Comparison of ENCODE assay signal across 1 cellular context in the genomic region with DNA sequence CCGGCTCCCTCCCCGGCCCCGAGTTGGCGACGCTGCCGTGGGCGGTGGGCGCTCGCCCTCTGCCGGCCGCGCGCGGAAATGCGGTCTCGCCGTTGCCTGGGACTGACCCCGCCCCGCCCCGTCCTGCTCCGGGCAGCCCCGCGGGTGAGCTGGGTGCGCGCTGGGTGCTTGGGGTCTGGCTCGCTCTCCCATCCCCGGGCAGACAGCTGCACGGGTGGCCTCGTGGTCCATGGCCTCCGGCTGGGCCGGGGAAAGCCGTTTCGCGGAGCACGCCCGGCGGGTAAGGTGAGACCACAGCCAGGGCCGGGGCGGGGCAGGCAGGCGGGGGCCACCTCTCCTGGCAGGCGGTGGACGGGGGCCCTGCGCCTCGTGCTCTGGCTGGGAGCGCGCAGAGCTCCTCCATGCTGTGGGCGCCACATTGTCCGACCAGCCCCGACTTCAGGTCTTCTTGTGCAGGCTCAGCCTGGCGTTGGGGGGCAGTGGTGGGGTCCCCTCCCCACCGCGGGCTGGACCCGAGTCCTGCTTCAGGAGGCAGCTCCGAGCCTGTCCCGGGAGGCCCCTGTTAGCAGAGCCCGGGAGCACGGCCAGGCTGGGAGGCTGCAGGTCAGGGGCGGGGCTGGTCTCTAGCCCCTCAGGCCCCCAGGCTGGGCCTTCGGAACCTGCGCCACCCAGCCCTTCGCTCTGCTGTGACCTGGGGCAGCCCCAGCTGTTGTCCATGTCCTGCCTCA.
TF ChIP-seq lines count a peak whose summit lies in the region.

No MANE protein-coding gene starts in this region.

TF ChIP-seq in IMR-90, 13 proteins besides CTCF, POLR2A, EP300 and RAD21:
- TF ChIP-seq CHD1 (IDR thresholded peaks at IDR 0.05; ENCODE audit: low read depth, low read length) (no peak), SMC3 (IDR thresholded peaks at IDR 0.05; ENCODE audit: low read depth, low read length) (peak; percentile 64), MAFK (IDR thresholded peaks at IDR 0.05; ENCODE audit: low read depth, low read length) (no peak), MAZ (IDR thresholded peaks at IDR 0.05; ENCODE audit: borderline replicate concordance, low read depth, low read length) (peak; percentile 80; the same call in 1 of the 2 replicates), BHLHE40 (IDR thresholded peaks at IDR 0.05; ENCODE audit: low read depth, low read length) (no peak)
